19 cellular contexts compared by ENCODE assay signal in genomic region chr1:14300991-14301703, GRCh38.
DNase-seq lines count a peak whose midpoint lies in the region; ATAC-seq and TF ChIP-seq lines count a peak whose summit lies in the region.
"Had no signal": no experiment of that assay in that cellular context is flagged by ENCODE, and none has a peak within 500 bp of the region (broad histone marks: within the 10 kb centered on the region; RNA-seq: fewer than 3 reads in every experiment).

No MANE protein-coding gene starts in this region.

- H2BK12ac ChIP-seq in trophoblast cell (ENCODE audit: low read length) = no peak overlapping the region

- H3K4me2 ChIP-seq in trophoblast cell (ENCODE audit: low read length) = no peak overlapping the region

- H4K91ac ChIP-seq in trophoblast cell (ENCODE audit: low read depth, low read length) = no peak overlapping the region

- H3K9ac ChIP-seq in trophoblast cell (ENCODE audit: low read length) = no peak overlapping the region

- H3K4ac ChIP-seq in trophoblast cell (ENCODE audit: low read depth, low read length) = no peak overlapping the region

- H3K36me3 ChIP-seq in heart right ventricle = no peaks in the 10 kb centered on the region
- no peaks in the 10 kb centered on the region for H3K36me3 ChIP-seq in trophoblast cell (ENCODE audit: control insufficient read depth in 1 of 2, insufficient read depth in 2 of 2, low read length in 2 of 2)
- H3K36me3 ChIP-seq: ascending aorta, thyroid gland had no signal

- WGBS in heart right ventricle, 2 donors = 41% methylated on average over 9 of the region's 9 CpGs
- WGBS in trophoblast cell (ENCODE audit: extremely low coverage, insufficient coverage, insufficient read length) = no CpG with 5 or more reads among the region's 9 CpGs

- intact Hi-C loops in heart right ventricle (cut with DNase I) = no loop called here

- TF ChIP-seq CTCF in heart right ventricle (IDR thresholded peaks at IDR 0.05) = no peak
- no peak for TF ChIP-seq CTCF in GM13976 (IDR thresholded peaks at IDR 0.05; ENCODE audit: borderline replicate concordance, control extremely low read depth, extremely low read depth, insufficient read depth, missing control alignments)

- H3K4me1 Mint-ChIP-seq in activated T-cell treated with anti-CD3 and anti-CD28 coated beads, Interleukin-2, amount 50 U/mL, for 24 hours (ENCODE audit: low read depth) = no peaks in the 10 kb centered on the region
- H3K4me1 Mint-ChIP-seq: activated B cell treated with CpG ODN at 0.5 μM for 24 hours, T-cell had no signal

- H3K27ac Mint-ChIP-seq in activated T-cell treated with anti-CD3 and anti-CD28 coated beads, Interleukin-2, amount 50 U/mL, for 24 hours = no peak overlapping the region
- H3K27ac Mint-ChIP-seq: activated B cell treated with CpG ODN at 0.5 μM for 24 hours; dendritic cell treated with granulocyte-macrophage colony-stimulating factor and Interleukin-4, amounts not matched to agents 40 ng/mL and 50 ng/mL, for 4 days; T-cell had no signal

- H3K9me3 ChIP-seq in heart right ventricle (no peaks in the 10 kb centered on the region), trophoblast cell (ENCODE audit: insufficient read depth, low read depth, low read length) (no peaks in the 10 kb centered on the region)
- H3K9me3 ChIP-seq: ascending aorta, thyroid gland had no signal

- ATAC-seq in heart right ventricle (peak in 5 of 8 donors; percentile 23 to 69 (median 34)), GM21576 (IDR thresholded peaks at IDR 0.05; ENCODE audit: unreplicated experiment) (no peak), HG02798 (IDR thresholded peaks at IDR 0.05; ENCODE audit: poor library complexity, unreplicated experiment) (no peak)
- ATAC-seq: GM12878, HCT116, T-cell had no signal

- no peak overlapping the region for H2BK5ac ChIP-seq in trophoblast cell (ENCODE audit: low read depth, low read length, poor library complexity)

- H3K4me3 Mint-ChIP-seq in activated T-cell treated with anti-CD3 and anti-CD28 coated beads, Interleukin-2, amount 50 U/mL, for 24 hours = no peak overlapping the region
- H3K4me3 Mint-ChIP-seq: activated B cell treated with CpG ODN at 0.5 μM for 24 hours; dendritic cell treated with granulocyte-macrophage colony-stimulating factor and Interleukin-4, amounts not matched to agents 40 ng/mL and 50 ng/mL, for 4 days; T-cell had no signal

- no peak overlapping the region for H3K18ac ChIP-seq in trophoblast cell (ENCODE audit: low read length)

- H2AFZ ChIP-seq in trophoblast cell (ENCODE audit: insufficient read depth, low read length, poor library complexity) = no peak overlapping the region

- H3K9me3 Mint-ChIP-seq in activated T-cell treated with anti-CD3 and anti-CD28 coated beads, Interleukin-2, amount 50 U/mL, for 24 hours = no peaks in the 10 kb centered on the region
- H3K9me3 Mint-ChIP-seq: activated B cell treated with CpG ODN at 0.5 μM for 24 hours; dendritic cell treated with granulocyte-macrophage colony-stimulating factor and Interleukin-4, amounts not matched to agents 40 ng/mL and 50 ng/mL, for 4 days; T-cell had no signal

- H3K4me3 ChIP-seq in heart right ventricle = no peak overlapping the region
- H3K4me3 ChIP-seq in trophoblast cell (ENCODE audit: low read depth, low read length) = no peak overlapping the region
- H3K4me3 ChIP-seq: ascending aorta, GM12878, thyroid gland had no signal

- H3K36me3 Mint-ChIP-seq in activated T-cell treated with anti-CD3 and anti-CD28 coated beads, Interleukin-2, amount 50 U/mL, for 24 hours (ENCODE audit: low read depth) = no peaks in the 10 kb centered on the region
- H3K36me3 Mint-ChIP-seq: T-cell had no signal

- in situ Hi-C loops in GM13976 (cut with MboI; ENCODE audit: low sequenced_read_pairs, unreplicated experiment) = no loop called here

- H4K12ac ChIP-seq in trophoblast cell (ENCODE audit: low read depth, low read length) = no peak overlapping the region

- peak; percentile 26 for DNase-seq in Ammon's horn (ENCODE audit: low spot score)
- DNase-seq in cerebellar cortex (ENCODE audit: low spot score) = peak; percentile 68
- DNase-seq in heart right ventricle = peak; percentile 8 to 34
- DNase-seq in trophoblast cell = peak; percentile 59 to 65
- DNase-seq in activated T-cell treated with anti-CD3 and anti-CD28 coated beads, Interleukin-2, amount 50 U/mL, for 24 hours = no peak
- DNase-seq in GM13976 (ENCODE audit: low spot score) = no peak
- DNase-seq: activated B cell treated with CpG ODN at 0.5 μM for 24 hours; activated naive CD4-positive, alpha-beta T cell; MV-4-11; NCI-H69; stimulated activated CD4-positive, alpha-beta T cell treated with anti-CD3 and anti-CD28 coated beads, Interleukin-4, amount 100 ng/mL, for 1 hour; T-cell; thyroid gland had no signal

- no peaks in the 10 kb centered on the region for H3K79me1 ChIP-seq in trophoblast cell (ENCODE audit: low read length)

- no peak overlapping the region for H3K14ac ChIP-seq in trophoblast cell (ENCODE audit: low read length)

- no peak overlapping the region for H2AK5ac ChIP-seq in trophoblast cell (ENCODE audit: low read length)

- peaks cover 19% of the 10 kb centered on the region for H3K27me3 Mint-ChIP-seq in activated T-cell treated with anti-CD3 and anti-CD28 coated beads, Interleukin-2, amount 50 U/mL, for 24 hours
- H3K27me3 Mint-ChIP-seq: dendritic cell treated with granulocyte-macrophage colony-stimulating factor and Interleukin-4, amounts not matched to agents 40 ng/mL and 50 ng/mL, for 4 days had no signal

- H3K79me2 ChIP-seq in trophoblast cell (ENCODE audit: control insufficient read depth, insufficient read depth, low read length, poor library complexity) = no peaks in the 10 kb centered on the region

- peaks cover 0 to 6% (median 0%) of the 10 kb centered on the region in 7 donors for H3K27me3 ChIP-seq in heart right ventricle
- no peaks in the 10 kb centered on the region for H3K27me3 ChIP-seq in trophoblast cell (ENCODE audit: insufficient read depth, low read length)
- H3K27me3 ChIP-seq: ascending aorta, thyroid gland had no signal

- no peak overlapping the region for H2BK120ac ChIP-seq in trophoblast cell (ENCODE audit: insufficient read depth, low read length, poor library complexity)

- H4K8ac ChIP-seq in trophoblast cell (ENCODE audit: low read depth, low read length) = no peak overlapping the region

- H3K4me1 ChIP-seq in heart right ventricle (peaks cover 0 to 6% (median 0%) of the 10 kb centered on the region in 9 donors), trophoblast cell (ENCODE audit: control insufficient read depth in 1 of 2, insufficient read depth in 2 of 2, low read length in 2 of 2) (no peaks in the 10 kb centered on the region)
- H3K4me1 ChIP-seq: ascending aorta had no signal

- no peak overlapping the region for H3K23ac ChIP-seq in trophoblast cell (ENCODE audit: low read length)

- H3K27ac ChIP-seq in heart right ventricle = no peak overlapping the region
- no peak overlapping the region for H3K27ac ChIP-seq in trophoblast cell (ENCODE audit: low read depth, low read length)
- H3K27ac ChIP-seq: ascending aorta, thyroid gland had no signal

Comparison
In these comparisons a context has a peak if more than half of its experiments do, and no peak if none do; other contexts are left out.
1. DNase-seq: peak in Ammon's horn (single experiment), cerebellar cortex (single experiment), heart right ventricle (2 of 2) and trophoblast cell (2 of 2); none in activated T-cell treated with anti-CD3 and anti-CD28 coated beads, Interleukin-2, amount 50 U/mL, for 24 hours (single experiment) and GM13976 (single experiment).
2. ATAC-seq: peak in heart right ventricle (5 of 8); none in GM21576 (single experiment) and HG02798 (single experiment).